10 cellular contexts compared by ENCODE assay signal in genomic region chr10:12719365-12719764, GRCh38.
DNase-seq lines count a peak whose midpoint lies in the region; ATAC-seq, FAIRE-seq and TF ChIP-seq lines count a peak whose summit lies in the region.
"Had no signal": no experiment of that assay in that cellular context is flagged by ENCODE, and none has a peak within 500 bp of the region (broad histone marks: within the 10 kb centered on the region; RNA-seq: fewer than 3 reads in every experiment).

No MANE protein-coding gene starts in this region.

- WGBS in esophagus muscularis mucosa: 72% methylated on average over 2 of the region's 2 CpGs
- WGBS in pancreas, 2 donors: 89 to 95% methylated on average over 2 of the region's 2 CpGs

- H3K4me1 ChIP-seq in Caco-2: peaks cover 26% of the 10 kb centered on the region
- peaks cover 8 to 40% (median 32%) of the 10 kb centered on the region in 4 donors for H3K4me1 ChIP-seq in esophagus muscularis mucosa
- peaks cover 11 to 21% (median 17%) of the 10 kb centered on the region in 3 donors for H3K4me1 ChIP-seq in pancreas
- H3K4me1 ChIP-seq in CD8-positive, alpha-beta memory T cell (ENCODE audit: insufficient read depth, low read length): no peaks in the 10 kb centered on the region

- peaks cover 30% of the 10 kb centered on the region for H3K4me1 Mint-ChIP-seq in Caco-2 (ENCODE audit: low read depth, unreplicated experiment)
- H3K4me1 Mint-ChIP-seq in CD8-positive, alpha-beta memory T cell: peaks cover 0 to 4% (median 0%) of the 10 kb centered on the region in 3 donors

- intact Hi-C loops in Caco-2 (cut with micrococcal nuclease; ENCODE audit: unreplicated experiment) (no loop called here), esophagus muscularis mucosa (cut with DNase I) (loop anchor here (5.0 kb wide), 1 partner anchor 358 kb away; no protein-coding TSS in a partner anchor), pancreas (cut with DNase I) (loop anchor here in 2 of 3 donors (10.0 kb wide), 2 partner anchors 455 to 465 kb away; no protein-coding TSS in a partner anchor)

- H3K4me3 Mint-ChIP-seq in Caco-2 (ENCODE audit: unreplicated experiment): no peak overlapping the region
- H3K4me3 Mint-ChIP-seq in CD8-positive, alpha-beta memory T cell: no peak overlapping the region
- H3K4me3 Mint-ChIP-seq: brain had no signal

- BruUV-seq in Caco-2 (replicated peaks; lab: Mats Ljungman, UMichigan): no TSS peak

- TF ChIP-seq EP300 in esophagus muscularis mucosa (IDR thresholded peaks at IDR 0.05): no peak

- TF ChIP-seq CTCF in Caco-2 (IDR thresholded peaks at IDR 0.05; ENCODE audit: insufficient read depth in 1 of 2, low read depth in 1 of 2, low read length in 1 of 2, severe bottlenecking in 1 of 2, unreplicated experiment in 1 of 2) (no peak), esophagus muscularis mucosa (IDR thresholded peaks at IDR 0.05) (no peak), pancreas (IDR thresholded peaks at IDR 0.05) (no peak)

- H3K27me3 ChIP-seq in Caco-2 (replicated peaks; ENCODE audit: control insufficient read depth, insufficient read depth, low read length) (no peaks in the 10 kb centered on the region), esophagus muscularis mucosa (no peaks in the 10 kb centered on the region), pancreas (no peaks in the 10 kb centered on the region)
- H3K27me3 ChIP-seq in CD8-positive, alpha-beta memory T cell (ENCODE audit: insufficient read depth, low read length, poor library complexity, severe bottlenecking): no peaks in the 10 kb centered on the region

- TF ChIP-seq POLR2A in esophagus muscularis mucosa (IDR thresholded peaks at IDR 0.05; ENCODE audit: low read depth): no peak

- DNase-seq in Caco-2: no peak
- peak; percentile 71 for DNase-seq in MV-4-11 (lab: John Stamatoyannopoulos, UW)
- no peak for DNase-seq in esophagus muscularis mucosa (ENCODE audit: extremely low spot score)
- no peak for DNase-seq in pancreas
- DNase-seq in T-helper 9 cell: no peak
- no peak for DNase-seq in CD8-positive, alpha-beta memory T cell
- no peak for DNase-seq in urothelium cell line (ENCODE audit: low spot score)
- DNase-seq: COR-L47 had no signal

- ATAC-seq in pancreas (peak in 3 of 4 donors; percentile 3 to 59 (median 28)), GM21717 (IDR thresholded peaks at IDR 0.05; ENCODE audit: unreplicated experiment) (no peak)

- CTCF ChIA-PET in Caco-2 (lab: Charles Lee): no interaction called here
- CTCF ChIA-PET in CD8-positive, alpha-beta memory T cell (lab: Charles Lee): no interaction called here

- H3K4me3 ChIP-seq in Caco-2 (ENCODE audit: low read depth, low read length) (no peak overlapping the region), esophagus muscularis mucosa (no peak overlapping the region), pancreas (no peak overlapping the region)
- H3K4me3 ChIP-seq in CD8-positive, alpha-beta memory T cell (ENCODE audit: low read length): no peak overlapping the region

- H3K27ac ChIP-seq in esophagus muscularis mucosa (replicated peaks in 1 of 4): peak overlapping the region in 3 of 4 donors; percentile 42 to 57 (median 55)
- H3K27ac ChIP-seq in pancreas: no peak overlapping the region
- no peak overlapping the region for H3K27ac ChIP-seq in CD8-positive, alpha-beta memory T cell (ENCODE audit: low read depth, low read length)

- H3K27ac Mint-ChIP-seq in Caco-2 (ENCODE audit: unreplicated experiment): peak overlapping the region; percentile 7
- no peak overlapping the region for H3K27ac Mint-ChIP-seq in CD8-positive, alpha-beta memory T cell

- peaks cover 9% of the 10 kb centered on the region for H3K9me3 Mint-ChIP-seq in Caco-2 (ENCODE audit: unreplicated experiment)
- no peaks in the 10 kb centered on the region for H3K9me3 Mint-ChIP-seq in CD8-positive, alpha-beta memory T cell

- H3K36me3 ChIP-seq in Caco-2 (ENCODE audit: control insufficient read depth, insufficient read depth, low read length) (no peaks in the 10 kb centered on the region), esophagus muscularis mucosa (no peaks in the 10 kb centered on the region), pancreas (no peaks in the 10 kb centered on the region)
- no peaks in the 10 kb centered on the region for H3K36me3 ChIP-seq in CD8-positive, alpha-beta memory T cell (ENCODE audit: insufficient read depth, low read length)

- H3K9me3 ChIP-seq in Caco-2: peaks cover 12% of the 10 kb centered on the region; the same call in 1 of the 2 replicates
- H3K9me3 ChIP-seq in esophagus muscularis mucosa: no peaks in the 10 kb centered on the region
- no peaks in the 10 kb centered on the region for H3K9me3 ChIP-seq in pancreas
- no peaks in the 10 kb centered on the region for H3K9me3 ChIP-seq in CD8-positive, alpha-beta memory T cell (ENCODE audit: low read length)

- H3K27me3 Mint-ChIP-seq in Caco-2 (ENCODE audit: insufficient read depth, unreplicated experiment): no peaks in the 10 kb centered on the region
- no peaks in the 10 kb centered on the region for H3K27me3 Mint-ChIP-seq in CD8-positive, alpha-beta memory T cell

- H3K36me3 Mint-ChIP-seq in Caco-2 (ENCODE audit: insufficient read depth, unreplicated experiment): peaks cover 22% of the 10 kb centered on the region
- H3K36me3 Mint-ChIP-seq in CD8-positive, alpha-beta memory T cell: peaks cover 0 to 7% (median 2%) of the 10 kb centered on the region in 3 donors

- POLR2A ChIA-PET in Caco-2 (lab: Charles Lee): no interaction called here
- POLR2A ChIA-PET in CD8-positive, alpha-beta memory T cell (lab: Charles Lee): no interaction called here

- FAIRE-seq in pancreas (lab: Jason Lieb, UNC) (no peak), urothelium cell line (lab: Jason Lieb, UNC) (no peak)

Comparison
In these comparisons a context has a peak if more than half of its experiments do, and no peak if none do; other contexts are left out.
1. H3K27ac ChIP-seq: peak in esophagus muscularis mucosa (3 of 4); none in pancreas (0 of 4) and CD8-positive, alpha-beta memory T cell (single experiment).